1 cellular context compared by ENCODE assay signal in the genomic region with DNA sequence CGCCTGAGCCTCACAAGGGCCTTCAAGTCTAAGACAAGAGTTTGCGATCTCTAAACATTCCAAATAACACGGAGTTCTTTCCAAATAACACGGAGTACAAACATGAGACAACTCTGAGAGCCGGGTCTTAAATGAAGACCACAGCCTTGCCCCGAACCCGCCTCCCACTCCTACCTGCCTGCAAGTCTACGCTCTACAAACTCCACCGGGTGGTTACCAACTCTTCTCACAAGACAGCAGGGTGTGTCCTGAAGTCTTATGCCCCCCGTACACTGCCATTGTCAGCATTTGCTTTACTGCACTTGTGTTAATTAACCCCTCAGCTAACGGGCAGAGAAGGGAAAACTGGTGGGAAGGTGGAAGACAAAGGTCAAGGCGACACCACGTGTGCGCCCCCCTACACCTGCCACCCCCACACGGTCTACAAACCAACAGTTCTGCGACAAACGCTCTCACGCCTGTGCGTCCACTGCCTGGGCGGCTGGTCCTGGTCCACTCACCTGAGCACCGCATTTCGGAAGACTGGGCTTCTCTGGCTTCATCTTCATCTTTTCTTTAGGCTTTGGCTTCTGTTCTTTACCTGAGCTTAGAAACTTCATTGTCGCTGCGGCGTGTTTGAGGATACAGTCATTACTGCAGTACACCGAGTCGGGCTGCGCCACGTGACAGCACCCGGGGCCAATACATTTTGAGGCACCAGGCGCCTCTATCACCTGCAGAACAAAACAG.
TF ChIP-seq lines count a peak whose summit lies in the region.

No MANE protein-coding gene starts in this region.

TF ChIP-seq in HepG2, 621 proteins besides CTCF, POLR2A, EP300 and RAD21 (continued from another document):
- 0 out of 2 replicates have a peak, but pooled peaks have one; percentile 9 for TF ChIP-seq POLR2AphosphoS5 (IDR thresholded peaks at IDR 0.05; ENCODE audit: low read depth, low read length)
- TF ChIP-seq ZNF614 (CRISPR knock-in tag; IDR thresholded peaks at IDR 0.05; ENCODE audit: borderline replicate concordance): no peak
- no peak for TF ChIP-seq ONECUT2 (CRISPR knock-in tag; IDR thresholded peaks at IDR 0.05)
- 0 out of 2 replicates have a peak, but pooled peaks have one; percentile 3 for TF ChIP-seq ZBTB38 (CRISPR knock-in tag; IDR thresholded peaks at IDR 0.05)
- 0 out of 2 replicates have a peak, but pooled peaks have one; percentile 31 for TF ChIP-seq ZNF34 (CRISPR knock-in tag; IDR thresholded peaks at IDR 0.05; ENCODE audit: borderline replicate concordance)
- TF ChIP-seq MTA1 (CRISPR knock-in tag; IDR thresholded peaks at IDR 0.05; ENCODE audit: borderline replicate concordance): 0 out of 2 replicates have a peak, but pooled peaks have one; percentile 32
- TF ChIP-seq, protein P1, sequence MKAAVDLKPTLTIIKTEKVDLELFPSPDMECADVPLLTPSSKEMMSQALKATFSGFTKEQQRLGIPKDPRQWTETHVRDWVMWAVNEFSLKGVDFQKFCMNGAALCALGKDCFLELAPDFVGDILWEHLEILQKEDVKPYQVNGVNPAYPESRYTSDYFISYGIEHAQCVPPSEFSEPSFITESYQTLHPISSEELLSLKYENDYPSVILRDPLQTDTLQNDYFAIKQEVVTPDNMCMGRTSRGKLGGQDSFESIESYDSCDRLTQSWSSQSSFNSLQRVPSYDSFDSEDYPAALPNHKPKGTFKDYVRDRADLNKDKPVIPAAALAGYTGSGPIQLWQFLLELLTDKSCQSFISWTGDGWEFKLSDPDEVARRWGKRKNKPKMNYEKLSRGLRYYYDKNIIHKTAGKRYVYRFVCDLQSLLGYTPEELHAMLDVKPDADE (CRISPR knock-in tag; IDR thresholded peaks at IDR 0.05): no peak
- TF ChIP-seq, protein P2, sequence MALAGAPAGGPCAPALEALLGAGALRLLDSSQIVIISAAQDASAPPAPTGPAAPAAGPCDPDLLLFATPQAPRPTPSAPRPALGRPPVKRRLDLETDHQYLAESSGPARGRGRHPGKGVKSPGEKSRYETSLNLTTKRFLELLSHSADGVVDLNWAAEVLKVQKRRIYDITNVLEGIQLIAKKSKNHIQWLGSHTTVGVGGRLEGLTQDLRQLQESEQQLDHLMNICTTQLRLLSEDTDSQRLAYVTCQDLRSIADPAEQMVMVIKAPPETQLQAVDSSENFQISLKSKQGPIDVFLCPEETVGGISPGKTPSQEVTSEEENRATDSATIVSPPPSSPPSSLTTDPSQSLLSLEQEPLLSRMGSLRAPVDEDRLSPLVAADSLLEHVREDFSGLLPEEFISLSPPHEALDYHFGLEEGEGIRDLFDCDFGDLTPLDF (CRISPR knock-in tag; IDR thresholded peaks at IDR 0.05): no peak
